1 cellular context compared by ENCODE assay signal in the genomic region with DNA sequence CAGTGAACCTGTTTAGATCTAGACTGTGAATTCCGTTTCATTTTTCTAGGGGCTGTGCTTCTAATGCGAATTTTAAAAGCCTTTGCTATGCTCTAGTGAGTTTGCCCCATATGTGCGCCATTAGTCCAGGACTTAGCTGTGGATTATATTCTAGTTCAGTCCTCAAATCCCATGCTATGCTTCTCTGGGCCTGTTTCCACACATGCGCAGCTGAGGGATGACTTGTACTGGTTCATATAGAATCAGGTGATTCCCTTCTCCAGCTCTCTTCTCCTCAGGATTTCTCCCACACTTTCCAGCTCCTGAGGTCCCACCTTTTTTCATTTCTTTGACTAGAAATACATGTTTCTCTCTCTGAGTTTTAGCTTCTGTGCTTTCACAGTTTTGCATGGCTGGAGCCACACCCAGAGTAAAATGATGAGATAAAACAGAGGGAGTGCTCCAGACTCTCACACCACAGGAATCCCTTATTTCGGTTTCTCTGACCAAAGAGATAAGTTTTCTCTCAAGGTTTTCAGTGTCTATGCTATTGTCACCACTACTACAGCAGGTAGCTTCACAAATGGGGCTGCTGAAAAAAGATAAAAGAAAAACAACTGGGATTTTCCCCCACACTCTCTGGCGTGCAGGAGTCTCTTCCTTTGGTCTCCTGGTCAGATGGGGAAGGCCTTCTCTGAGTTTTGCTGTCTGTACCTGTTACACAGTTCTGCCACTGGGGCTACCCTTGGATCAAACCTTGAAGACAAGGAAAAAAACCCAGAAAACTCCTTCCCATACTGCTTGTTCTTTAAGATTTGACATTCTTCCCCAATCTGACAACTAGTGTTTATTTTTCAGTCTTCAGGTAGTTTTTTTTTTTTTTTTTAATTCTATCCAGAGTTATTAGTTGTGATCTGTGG.
TF ChIP-seq lines count a peak whose summit lies in the region.

No MANE protein-coding gene starts in this region.

TF ChIP-seq in K562, 482 proteins besides CTCF, POLR2A, EP300 and RAD21 (continued from another document and continues in another):
- TF ChIP-seq, protein P1, sequence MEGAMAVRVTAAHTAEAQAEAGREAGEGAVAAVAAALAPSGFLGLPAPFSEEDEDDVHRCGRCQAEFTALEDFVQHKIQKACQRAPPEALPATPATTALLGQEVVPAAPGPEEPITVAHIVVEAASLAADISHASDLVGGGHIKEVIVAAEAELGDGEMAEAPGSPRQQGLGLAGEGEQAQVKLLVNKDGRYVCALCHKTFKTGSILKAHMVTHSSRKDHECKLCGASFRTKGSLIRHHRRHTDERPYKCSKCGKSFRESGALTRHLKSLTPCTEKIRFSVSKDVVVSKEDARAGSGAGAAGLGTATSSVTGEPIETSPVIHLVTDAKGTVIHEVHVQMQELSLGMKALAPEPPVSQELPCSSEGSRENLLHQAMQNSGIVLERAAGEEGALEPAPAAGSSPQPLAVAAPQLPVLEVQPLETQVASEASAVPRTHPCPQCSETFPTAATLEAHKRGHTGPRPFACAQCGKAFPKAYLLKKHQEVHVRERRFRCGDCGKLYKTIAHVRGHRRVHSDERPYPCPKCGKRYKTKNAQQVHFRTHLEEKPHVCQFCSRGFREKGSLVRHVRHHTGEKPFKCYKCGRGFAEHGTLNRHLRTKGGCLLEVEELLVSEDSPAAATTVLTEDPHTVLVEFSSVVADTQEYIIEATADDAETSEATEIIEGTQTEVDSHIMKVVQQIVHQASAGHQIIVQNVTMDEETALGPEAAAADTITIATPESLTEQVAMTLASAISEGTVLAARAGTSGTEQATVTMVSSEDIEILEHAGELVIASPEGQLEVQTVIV (CRISPR knock-in tag; IDR thresholded peaks at IDR 0.05; ENCODE audit: borderline replicate concordance), result no peak
- TF ChIP-seq ZNF778 (CRISPR knock-in tag; IDR thresholded peaks at IDR 0.05) (no peak), TOE1 (IDR thresholded peaks at IDR 0.05; ENCODE audit: borderline replicate concordance) (no peak), TOE1 (CRISPR knock-in tag; IDR thresholded peaks at IDR 0.05; ENCODE audit: borderline replicate concordance, low read depth) (no peak), BRF1 (IDR thresholded peaks at IDR 0.05; ENCODE audit: borderline replicate concordance, extremely low read depth, insufficient read length) (no peak), ZEB2 (IDR thresholded peaks at IDR 0.05) (peak; percentile 66), POU5F1 (IDR thresholded peaks at IDR 0.05; ENCODE audit: borderline replicate concordance, low read depth, low read length, partially characterized antibody) (no peak), HMGN3 (IDR thresholded peaks at IDR 0.05; ENCODE audit: borderline replicate concordance, extremely low read depth, insufficient read length, low read depth, low read length) (no peak), CBFA2T3 (IDR thresholded peaks at IDR 0.05) (peak; percentile 91), CBFA2T2 (conservative IDR thresholded peaks at IDR 0.05) (peak; percentile 82), TEAD4 (IDR thresholded peaks at IDR 0.05; ENCODE audit: low read length) (peak; percentile 77), TEAD4 (CRISPR knock-in tag; IDR thresholded peaks at IDR 0.05; ENCODE audit: borderline replicate concordance) (no peak), FOXJ3 (CRISPR knock-in tag; IDR thresholded peaks at IDR 0.05) (no peak), NFIC (IDR thresholded peaks at IDR 0.05) (peak; percentile 21; the same call in 1 of the 2 replicates), TBL1XR1 (IDR thresholded peaks at IDR 0.05; ENCODE audit: low read length in 2 of 2) (peak; percentile 61 to 81; a peak in 3 of 4 replicates), TAL1 (IDR thresholded peaks at IDR 0.05) (peak; percentile 65), MYC (IDR thresholded peaks at IDR 0.05; ENCODE audit: low read depth, low read length) (no peak), MYC (CRISPR knock-in tag; IDR thresholded peaks at IDR 0.05; ENCODE audit: borderline replicate concordance, low read depth) (no peak), GABPB1 (CRISPR knock-in tag; IDR thresholded peaks at IDR 0.05) (no peak), SMAD4 (CRISPR knock-in tag; conservative IDR thresholded peaks at IDR 0.05) (peak; percentile 65), MXI1 (IDR thresholded peaks at IDR 0.05; ENCODE audit: low read depth, low read length) (peak; percentile 37; the same call in 1 of the 2 replicates), CEBPB (tag; IDR thresholded peaks at IDR 0.05) (no peak), FOXM1 (IDR thresholded peaks at IDR 0.05; ENCODE audit: low read depth) (peak; percentile 14; the same call in 1 of the 2 replicates), FOXM1 (CRISPR knock-in tag; IDR thresholded peaks at IDR 0.05; ENCODE audit: low read depth) (no peak), LEF1 (IDR thresholded peaks at IDR 0.05) (peak; percentile 63), SUPT5H (IDR thresholded peaks at IDR 0.05) (no peak), CTBP1 (IDR thresholded peaks at IDR 0.05; ENCODE audit: borderline replicate concordance) (peak; percentile 67), ARID1B (IDR thresholded peaks at IDR 0.05) (peak; percentile 80), HIVEP1 (CRISPR knock-in tag; IDR thresholded peaks at IDR 0.05) (no peak), CHD4 (IDR thresholded peaks at IDR 0.05; ENCODE audit: insufficient read depth, insufficient replicate concordance, low read depth, low read length, poor library complexity, severe bottlenecking) (no peak), NFE2L1 (tag; IDR thresholded peaks at IDR 0.05; ENCODE audit: borderline replicate concordance, low read depth) (no peak), SRSF1 (IDR thresholded peaks at IDR 0.05; ENCODE audit: low read depth, low read length) (no peak), ZNF583 (CRISPR knock-in tag; IDR thresholded peaks at IDR 0.05) (no peak), ATF7 (IDR thresholded peaks at IDR 0.05) (no peak), LCOR (CRISPR knock-in tag; IDR thresholded peaks at IDR 0.05) (peak; percentile 24; the same call in 1 of the 2 replicates), STAG1 (CRISPR knock-in tag; IDR thresholded peaks at IDR 0.05; ENCODE audit: borderline replicate concordance) (no peak), TGIF2 (CRISPR knock-in tag; IDR thresholded peaks at IDR 0.05) (no peak), MTA2 (IDR thresholded peaks at IDR 0.05; ENCODE audit: low read depth) (peak; percentile 44; the same call in 1 of the 2 replicates), ZNF282 (CRISPR knock-in tag; IDR thresholded peaks at IDR 0.05) (no peak), CBFB (CRISPR knock-in tag; IDR thresholded peaks at IDR 0.05) (no peak), TEAD1 (CRISPR knock-in tag; IDR thresholded peaks at IDR 0.05) (0 out of 4 replicates have a peak, but pooled peaks of 1 of the 2 experiments have one; percentile 30), RBFOX2 (IDR thresholded peaks at IDR 0.05; ENCODE audit: low read depth, low read length) (no peak), SP2 (IDR thresholded peaks at IDR 0.05; ENCODE audit: extremely low read depth, low read depth, low read length, poor library complexity, severe bottlenecking) (no peak), FOSL1 (tag; conservative IDR thresholded peaks at IDR 0.05) (no peak), IFI16 (CRISPR knock-in tag; IDR thresholded peaks at IDR 0.05) (no peak)
- TF ChIP-seq, protein P2, sequence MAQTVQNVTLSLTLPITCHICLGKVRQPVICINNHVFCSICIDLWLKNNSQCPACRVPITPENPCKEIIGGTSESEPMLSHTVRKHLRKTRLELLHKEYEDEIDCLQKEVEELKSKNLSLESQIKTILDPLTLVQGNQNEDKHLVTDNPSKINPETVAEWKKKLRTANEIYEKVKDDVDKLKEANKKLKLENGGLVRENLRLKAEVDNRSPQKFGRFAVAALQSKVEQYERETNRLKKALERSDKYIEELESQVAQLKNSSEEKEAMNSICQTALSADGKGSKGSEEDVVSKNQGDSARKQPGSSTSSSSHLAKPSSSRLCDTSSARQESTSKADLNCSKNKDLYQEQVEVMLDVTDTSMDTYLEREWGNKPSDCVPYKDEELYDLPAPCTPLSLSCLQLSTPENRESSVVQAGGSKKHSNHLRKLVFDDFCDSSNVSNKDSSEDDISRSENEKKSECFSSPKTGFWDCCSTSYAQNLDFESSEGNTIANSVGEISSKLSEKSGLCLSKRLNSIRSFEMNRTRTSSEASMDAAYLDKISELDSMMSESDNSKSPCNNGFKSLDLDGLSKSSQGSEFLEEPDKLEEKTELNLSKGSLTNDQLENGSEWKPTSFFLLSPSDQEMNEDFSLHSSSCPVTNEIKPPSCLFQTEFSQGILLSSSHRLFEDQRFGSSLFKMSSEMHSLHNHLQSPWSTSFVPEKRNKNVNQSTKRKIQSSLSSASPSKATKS (CRISPR knock-in tag; IDR thresholded peaks at IDR 0.05), result no peak
- TF ChIP-seq, protein P3, sequence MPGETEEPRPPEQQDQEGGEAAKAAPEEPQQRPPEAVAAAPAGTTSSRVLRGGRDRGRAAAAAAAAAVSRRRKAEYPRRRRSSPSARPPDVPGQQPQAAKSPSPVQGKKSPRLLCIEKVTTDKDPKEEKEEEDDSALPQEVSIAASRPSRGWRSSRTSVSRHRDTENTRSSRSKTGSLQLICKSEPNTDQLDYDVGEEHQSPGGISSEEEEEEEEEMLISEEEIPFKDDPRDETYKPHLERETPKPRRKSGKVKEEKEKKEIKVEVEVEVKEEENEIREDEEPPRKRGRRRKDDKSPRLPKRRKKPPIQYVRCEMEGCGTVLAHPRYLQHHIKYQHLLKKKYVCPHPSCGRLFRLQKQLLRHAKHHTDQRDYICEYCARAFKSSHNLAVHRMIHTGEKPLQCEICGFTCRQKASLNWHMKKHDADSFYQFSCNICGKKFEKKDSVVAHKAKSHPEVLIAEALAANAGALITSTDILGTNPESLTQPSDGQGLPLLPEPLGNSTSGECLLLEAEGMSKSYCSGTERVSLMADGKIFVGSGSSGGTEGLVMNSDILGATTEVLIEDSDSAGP (CRISPR knock-in tag; IDR thresholded peaks at IDR 0.05), result no peak
- TF ChIP-seq, protein P4, sequence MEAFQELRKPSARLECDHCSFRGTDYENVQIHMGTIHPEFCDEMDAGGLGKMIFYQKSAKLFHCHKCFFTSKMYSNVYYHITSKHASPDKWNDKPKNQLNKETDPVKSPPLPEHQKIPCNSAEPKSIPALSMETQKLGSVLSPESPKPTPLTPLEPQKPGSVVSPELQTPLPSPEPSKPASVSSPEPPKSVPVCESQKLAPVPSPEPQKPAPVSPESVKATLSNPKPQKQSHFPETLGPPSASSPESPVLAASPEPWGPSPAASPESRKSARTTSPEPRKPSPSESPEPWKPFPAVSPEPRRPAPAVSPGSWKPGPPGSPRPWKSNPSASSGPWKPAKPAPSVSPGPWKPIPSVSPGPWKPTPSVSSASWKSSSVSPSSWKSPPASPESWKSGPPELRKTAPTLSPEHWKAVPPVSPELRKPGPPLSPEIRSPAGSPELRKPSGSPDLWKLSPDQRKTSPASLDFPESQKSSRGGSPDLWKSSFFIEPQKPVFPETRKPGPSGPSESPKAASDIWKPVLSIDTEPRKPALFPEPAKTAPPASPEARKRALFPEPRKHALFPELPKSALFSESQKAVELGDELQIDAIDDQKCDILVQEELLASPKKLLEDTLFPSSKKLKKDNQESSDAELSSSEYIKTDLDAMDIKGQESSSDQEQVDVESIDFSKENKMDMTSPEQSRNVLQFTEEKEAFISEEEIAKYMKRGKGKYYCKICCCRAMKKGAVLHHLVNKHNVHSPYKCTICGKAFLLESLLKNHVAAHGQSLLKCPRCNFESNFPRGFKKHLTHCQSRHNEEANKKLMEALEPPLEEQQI (IDR thresholded peaks at IDR 0.05), result 0 out of 2 replicates have a peak, but pooled peaks have one; percentile 38
- TF ChIP-seq, protein P5, sequence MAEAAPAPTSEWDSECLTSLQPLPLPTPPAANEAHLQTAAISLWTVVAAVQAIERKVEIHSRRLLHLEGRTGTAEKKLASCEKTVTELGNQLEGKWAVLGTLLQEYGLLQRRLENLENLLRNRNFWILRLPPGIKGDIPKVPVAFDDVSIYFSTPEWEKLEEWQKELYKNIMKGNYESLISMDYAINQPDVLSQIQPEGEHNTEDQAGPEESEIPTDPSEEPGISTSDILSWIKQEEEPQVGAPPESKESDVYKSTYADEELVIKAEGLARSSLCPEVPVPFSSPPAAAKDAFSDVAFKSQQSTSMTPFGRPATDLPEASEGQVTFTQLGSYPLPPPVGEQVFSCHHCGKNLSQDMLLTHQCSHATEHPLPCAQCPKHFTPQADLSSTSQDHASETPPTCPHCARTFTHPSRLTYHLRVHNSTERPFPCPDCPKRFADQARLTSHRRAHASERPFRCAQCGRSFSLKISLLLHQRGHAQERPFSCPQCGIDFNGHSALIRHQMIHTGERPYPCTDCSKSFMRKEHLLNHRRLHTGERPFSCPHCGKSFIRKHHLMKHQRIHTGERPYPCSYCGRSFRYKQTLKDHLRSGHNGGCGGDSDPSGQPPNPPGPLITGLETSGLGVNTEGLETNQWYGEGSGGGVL (CRISPR knock-in tag; IDR thresholded peaks at IDR 0.05), result no peak
- TF ChIP-seq, protein P6, sequence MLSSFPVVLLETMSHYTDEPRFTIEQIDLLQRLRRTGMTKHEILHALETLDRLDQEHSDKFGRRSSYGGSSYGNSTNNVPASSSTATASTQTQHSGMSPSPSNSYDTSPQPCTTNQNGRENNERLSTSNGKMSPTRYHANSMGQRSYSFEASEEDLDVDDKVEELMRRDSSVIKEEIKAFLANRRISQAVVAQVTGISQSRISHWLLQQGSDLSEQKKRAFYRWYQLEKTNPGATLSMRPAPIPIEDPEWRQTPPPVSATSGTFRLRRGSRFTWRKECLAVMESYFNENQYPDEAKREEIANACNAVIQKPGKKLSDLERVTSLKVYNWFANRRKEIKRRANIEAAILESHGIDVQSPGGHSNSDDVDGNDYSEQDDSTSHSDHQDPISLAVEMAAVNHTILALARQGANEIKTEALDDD (IDR thresholded peaks at IDR 0.05), result peak; percentile 23; the same call in 1 of the 2 replicates
- TF ChIP-seq, protein P7, sequence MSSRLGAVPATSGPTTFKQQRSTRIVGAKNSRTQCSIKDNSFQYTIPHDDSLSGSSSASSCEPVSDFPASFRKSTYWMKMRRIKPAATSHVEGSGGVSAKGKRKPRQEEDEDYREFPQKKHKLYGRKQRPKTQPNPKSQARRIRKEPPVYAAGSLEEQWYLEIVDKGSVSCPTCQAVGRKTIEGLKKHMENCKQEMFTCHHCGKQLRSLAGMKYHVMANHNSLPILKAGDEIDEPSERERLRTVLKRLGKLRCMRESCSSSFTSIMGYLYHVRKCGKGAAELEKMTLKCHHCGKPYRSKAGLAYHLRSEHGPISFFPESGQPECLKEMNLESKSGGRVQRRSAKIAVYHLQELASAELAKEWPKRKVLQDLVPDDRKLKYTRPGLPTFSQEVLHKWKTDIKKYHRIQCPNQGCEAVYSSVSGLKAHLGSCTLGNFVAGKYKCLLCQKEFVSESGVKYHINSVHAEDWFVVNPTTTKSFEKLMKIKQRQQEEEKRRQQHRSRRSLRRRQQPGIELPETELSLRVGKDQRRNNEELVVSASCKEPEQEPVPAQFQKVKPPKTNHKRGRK (tag; IDR thresholded peaks at IDR 0.05), result no peak
- TF ChIP-seq, protein P8, sequence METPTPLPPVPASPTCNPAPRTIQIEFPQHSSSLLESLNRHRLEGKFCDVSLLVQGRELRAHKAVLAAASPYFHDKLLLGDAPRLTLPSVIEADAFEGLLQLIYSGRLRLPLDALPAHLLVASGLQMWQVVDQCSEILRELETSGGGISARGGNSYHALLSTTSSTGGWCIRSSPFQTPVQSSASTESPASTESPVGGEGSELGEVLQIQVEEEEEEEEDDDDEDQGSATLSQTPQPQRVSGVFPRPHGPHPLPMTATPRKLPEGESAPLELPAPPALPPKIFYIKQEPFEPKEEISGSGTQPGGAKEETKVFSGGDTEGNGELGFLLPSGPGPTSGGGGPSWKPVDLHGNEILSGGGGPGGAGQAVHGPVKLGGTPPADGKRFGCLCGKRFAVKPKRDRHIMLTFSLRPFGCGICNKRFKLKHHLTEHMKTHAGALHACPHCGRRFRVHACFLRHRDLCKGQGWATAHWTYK (CRISPR knock-in tag; IDR thresholded peaks at IDR 0.05), result no peak
